ENCODE assay signal across 1 cellular context in the genomic region with DNA sequence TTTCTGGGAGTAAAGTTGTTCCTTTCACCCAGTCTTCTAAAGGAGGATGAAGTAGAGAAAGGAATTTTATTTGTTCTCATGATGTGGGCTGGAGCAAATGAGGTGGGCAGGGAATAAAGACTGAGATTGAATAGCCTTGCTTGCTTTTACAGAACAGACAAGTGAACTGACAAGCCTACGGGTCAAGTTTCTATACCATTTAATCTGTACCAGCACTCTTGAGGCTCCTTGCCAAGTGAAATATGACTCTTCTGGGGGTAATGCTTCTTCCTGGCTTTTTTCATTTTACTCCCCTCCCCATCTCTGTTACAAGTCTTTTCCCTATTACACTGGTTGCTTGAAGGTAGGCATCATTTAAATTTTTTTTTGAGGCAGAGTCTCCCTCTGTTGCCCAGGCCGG.
TF ChIP-seq lines count a peak whose summit lies in the region.

No MANE protein-coding gene starts in this region.

TF ChIP-seq in HEK293, 187 proteins besides CTCF, POLR2A, EP300 and RAD21 (continued from another document):
- TF ChIP-seq, protein P1, sequence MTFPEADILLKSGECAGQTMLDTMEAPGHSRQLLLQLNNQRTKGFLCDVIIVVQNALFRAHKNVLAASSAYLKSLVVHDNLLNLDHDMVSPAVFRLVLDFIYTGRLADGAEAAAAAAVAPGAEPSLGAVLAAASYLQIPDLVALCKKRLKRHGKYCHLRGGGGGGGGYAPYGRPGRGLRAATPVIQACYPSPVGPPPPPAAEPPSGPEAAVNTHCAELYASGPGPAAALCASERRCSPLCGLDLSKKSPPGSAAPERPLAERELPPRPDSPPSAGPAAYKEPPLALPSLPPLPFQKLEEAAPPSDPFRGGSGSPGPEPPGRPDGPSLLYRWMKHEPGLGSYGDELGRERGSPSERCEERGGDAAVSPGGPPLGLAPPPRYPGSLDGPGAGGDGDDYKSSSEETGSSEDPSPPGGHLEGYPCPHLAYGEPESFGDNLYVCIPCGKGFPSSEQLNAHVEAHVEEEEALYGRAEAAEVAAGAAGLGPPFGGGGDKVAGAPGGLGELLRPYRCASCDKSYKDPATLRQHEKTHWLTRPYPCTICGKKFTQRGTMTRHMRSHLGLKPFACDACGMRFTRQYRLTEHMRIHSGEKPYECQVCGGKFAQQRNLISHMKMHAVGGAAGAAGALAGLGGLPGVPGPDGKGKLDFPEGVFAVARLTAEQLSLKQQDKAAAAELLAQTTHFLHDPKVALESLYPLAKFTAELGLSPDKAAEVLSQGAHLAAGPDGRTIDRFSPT (tag by site-specific recombination; IDR thresholded peaks at IDR 0.05): no peak
